Comparison of ENCODE assay signal across 23 cellular contexts in genomic region chr18:8167673-8168072, GRCh38.
"Had no signal": no experiment of that assay in that cellular context is flagged by ENCODE, and none has a peak within 500 bp of the region (broad histone marks: within the 10 kb centered on the region; RNA-seq: fewer than 3 reads in every experiment).

No MANE protein-coding gene starts in this region.

- H3K9me3 ChIP-seq: ovary, psoas muscle, right lobe of liver, sigmoid colon, stomach, thoracic aorta, thyroid gland, tibial nerve, upper lobe of left lung, vagina had no signal

- H3K27me3 ChIP-seq: ovary, right lobe of liver, sigmoid colon, stomach, thyroid gland, tibial nerve, upper lobe of left lung, vagina had no signal

- H3K79me2 ChIP-seq: parathyroid adenoma had no signal

- DNase-seq: nephron progenitor cell; occipital lobe; ovary; posterior cingulate gyrus; psoas muscle; right cardiac atrium; right lobe of liver; sigmoid colon; small intestine; stimulated activated CD4-positive, alpha-beta T cell treated with anti-CD3 and anti-CD28 coated beads, Interleukin-15, amount 100 ng/mL, for 24 hours; stimulated activated CD4-positive, alpha-beta T cell treated with anti-CD3 and anti-CD28 coated beads, Interleukin-2, amount 100 ng/mL, for 24 hours; stimulated activated CD4-positive, alpha-beta T cell treated with anti-CD3 and anti-CD28 coated beads, Interleukin-2, amount 100 ng/mL, for 48 hours; stimulated activated CD4-positive, alpha-beta T cell treated with anti-CD3 and anti-CD28 coated beads, Interleukin-4, amount 100 ng/mL, for 24 hours; stimulated activated naive B cell treated with anti-CD40 and anti-IgM and Interleukin-4, amounts not matched to agents 10 μg/mL and 1 μg/mL and 100 μg/mL, for 72 hours; stimulated activated naive CD4-positive, alpha-beta T cell treated with Interleukin-2 at 50 U/mL for 16 hours; stomach; trophoblast cell; upper lobe of left lung had no signal

- H3K4me3 ChIP-seq: ovary, psoas muscle, right lobe of liver, sigmoid colon, stomach, thoracic aorta, thyroid gland, tibial nerve, upper lobe of left lung, vagina had no signal

- H3K27ac ChIP-seq: ovary, parathyroid adenoma, psoas muscle, right lobe of liver, sigmoid colon, stomach, thoracic aorta, thyroid gland, tibial nerve, upper lobe of left lung, vagina had no signal

- H3K9ac ChIP-seq: parathyroid adenoma had no signal

- H3K4me1 ChIP-seq: parathyroid adenoma, psoas muscle, right lobe of liver, stomach, tibial nerve, upper lobe of left lung, vagina had no signal

- H3K36me3 ChIP-seq: ovary, right lobe of liver, sigmoid colon, stomach, thoracic aorta, thyroid gland, tibial nerve, upper lobe of left lung, vagina had no signal
